In the genomic region with DNA sequence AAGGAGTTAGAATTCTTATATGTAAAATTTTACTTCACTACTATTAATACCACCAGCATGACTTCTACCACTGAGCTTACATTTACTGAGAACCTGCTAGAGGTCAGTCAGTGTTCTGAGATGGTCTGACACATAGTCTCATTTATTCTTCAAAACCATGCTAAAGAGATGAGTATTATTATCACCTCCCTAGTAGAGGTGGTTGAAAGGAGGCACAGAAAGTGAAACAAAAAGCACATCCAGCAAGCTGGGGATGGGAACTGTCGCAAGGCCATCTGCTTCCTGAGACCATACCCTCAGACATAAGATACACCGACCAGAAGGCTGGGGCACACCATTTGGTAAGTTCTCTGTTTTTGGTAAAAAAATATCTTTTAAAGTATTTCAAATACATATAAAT, we compare ENCODE assay signal across 12 cellular contexts.
DNase-seq lines count a peak whose midpoint lies in the region; ATAC-seq lines count a peak whose summit lies in the region.
"Had no signal": no experiment of that assay in that cellular context is flagged by ENCODE, and none has a peak within 500 bp of the region (broad histone marks: within the 10 kb centered on the region; RNA-seq: fewer than 3 reads in every experiment).

No MANE protein-coding gene starts in this region.

- ATAC-seq in GM18868 (IDR thresholded peaks at IDR 0.05; ENCODE audit: unreplicated experiment) = peak; percentile 71
- peak; percentile 75 for ATAC-seq in HG02759 (IDR thresholded peaks at IDR 0.05; ENCODE audit: unreplicated experiment)
- ATAC-seq: WTC11 had no signal

- DNase-seq in GF-D8 (lab: John Stamatoyannopoulos, UW) (peak; percentile 5), MV-4-11 (lab: John Stamatoyannopoulos, UW) (peak; percentile 22), kidney glomerular epithelial cell (lab: John Stamatoyannopoulos, UW) (no peak), putamen (ENCODE audit: low spot score) (no peak), NCI-H2107 (lab: John Stamatoyannopoulos, UW) (no peak), DMS79 treated with DMSO at 0.1 percent for 48 hours (lab: John Stamatoyannopoulos, UW) (no peak)
- DNase-seq: activated naive CD4-positive, alpha-beta T cell treated with anti-CD3 and anti-CD28 coated beads for 36 hours; NCI-H1092; NCI-H524 treated with DMSO at 0.1 percent for 48 hours had no signal

Comparison
In these comparisons a context has a peak if more than half of its experiments do, and no peak if none do; other contexts are left out.
1. DNase-seq: peak in GF-D8 (single experiment) and MV-4-11 (single experiment); none in kidney glomerular epithelial cell (single experiment), putamen (single experiment), NCI-H2107 (single experiment) and DMS79 treated with DMSO at 0.1 percent for 48 hours (single experiment).